ENCODE assay signal across 19 cellular contexts in the genomic region with DNA sequence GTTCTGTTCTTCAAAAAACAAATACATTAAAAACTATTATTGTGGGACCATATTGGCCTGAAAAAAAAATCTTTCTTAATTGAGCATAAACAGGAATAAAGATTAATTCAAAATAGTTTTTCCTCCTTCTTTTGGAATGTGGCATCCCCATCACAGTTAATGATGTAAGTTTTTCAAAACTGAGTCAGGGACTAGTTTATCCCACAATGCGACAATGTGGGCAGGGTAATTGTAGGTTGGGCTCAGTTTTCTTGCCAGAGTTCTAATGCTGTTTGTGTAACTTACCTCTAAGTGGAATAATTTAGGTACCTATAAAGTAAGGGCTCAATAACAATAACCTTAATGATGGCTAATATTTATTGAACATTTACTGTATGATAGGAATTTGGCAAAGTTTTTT.
"Had no signal": no experiment of that assay in that cellular context is flagged by ENCODE, and none has a peak within 500 bp of the region (broad histone marks: within the 10 kb centered on the region; RNA-seq: fewer than 3 reads in every experiment).

No MANE protein-coding gene starts in this region.

- ATAC-seq: body of pancreas; left lobe of liver; lower lobe of right lung; natural killer cell; stimulated activated naive CD8-positive, alpha-beta T cell treated with anti-CD3 and anti-CD28 coated beads, Interleukin-15, amount 100 ng/mL, for 72 hours had no signal

- H3K4me1 ChIP-seq: lower lobe of right lung, tibial artery had no signal

- H3K27ac ChIP-seq: body of pancreas, cardiac muscle cell, lower lobe of right lung, tibial artery had no signal

- H3K36me3 ChIP-seq: cardiac muscle cell had no signal

- H3K4me3 ChIP-seq: body of pancreas, cardiac muscle cell, lower lobe of right lung, tibial artery had no signal

- H3K27me3 ChIP-seq: body of pancreas, cardiac muscle cell, tibial artery had no signal

- DNase-seq: activated CD4-positive, alpha-beta memory T cell treated with anti-CD3 and anti-CD28 coated beads for 36 hours; activated CD4-positive, alpha-beta T cell treated with anti-CD3 and anti-CD28 coated beads for 48 hours; activated naive CD4-positive, alpha-beta T cell treated with anti-CD3 and anti-CD28 coated beads for 36 hours; activated naive CD8-positive, alpha-beta T cell treated with anti-CD3 and anti-CD28 coated beads, Interleukin-2, amount 10 ng/mL, durations not matched to agents 7 days and 5 days; activated T-cell treated with anti-CD3 and anti-CD28 coated beads, Interleukin-2, amount 50 U/mL, for 48 hours; amygdala; body of pancreas; effector CD4-positive, alpha-beta T cell; foreskin melanocyte; lower lobe of right lung; natural killer cell; retina; stimulated activated CD4-positive, alpha-beta T cell treated with anti-CD3 and anti-CD28 coated beads, Interleukin-12 subunit alpha, Interleukin-12 subunit beta, amount 100 ng/mL, for 4 hours; stimulated activated CD4-positive, alpha-beta T cell treated with anti-CD3 and anti-CD28 coated beads, Interleukin-4, amount 100 ng/mL, for 4 hours; stimulated activated naive CD8-positive, alpha-beta T cell treated with anti-CD3 and anti-CD28 coated beads, Interleukin-15, amount 100 ng/mL, for 72 hours; T1000; tibial artery had no signal

- H3K9me3 ChIP-seq: body of pancreas, lower lobe of right lung, tibial artery had no signal
